ENCODE assay signal across 1 cellular context in genomic region chr18:3451166-3451988, GRCh38.
TF ChIP-seq lines count a peak whose summit lies in the region.

No MANE protein-coding gene starts in this region.

TF ChIP-seq in HepG2, 621 proteins besides CTCF, POLR2A, EP300 and RAD21 (continued from another document and continues in another):
- TF ChIP-seq, protein P1, sequence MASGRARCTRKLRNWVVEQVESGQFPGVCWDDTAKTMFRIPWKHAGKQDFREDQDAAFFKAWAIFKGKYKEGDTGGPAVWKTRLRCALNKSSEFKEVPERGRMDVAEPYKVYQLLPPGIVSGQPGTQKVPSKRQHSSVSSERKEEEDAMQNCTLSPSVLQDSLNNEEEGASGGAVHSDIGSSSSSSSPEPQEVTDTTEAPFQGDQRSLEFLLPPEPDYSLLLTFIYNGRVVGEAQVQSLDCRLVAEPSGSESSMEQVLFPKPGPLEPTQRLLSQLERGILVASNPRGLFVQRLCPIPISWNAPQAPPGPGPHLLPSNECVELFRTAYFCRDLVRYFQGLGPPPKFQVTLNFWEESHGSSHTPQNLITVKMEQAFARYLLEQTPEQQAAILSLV (CRISPR knock-in tag; IDR thresholded peaks at IDR 0.05; ENCODE audit: borderline replicate concordance): peak; percentile 63; the same call in 1 of the 2 replicates
- TF ChIP-seq, protein P2, sequence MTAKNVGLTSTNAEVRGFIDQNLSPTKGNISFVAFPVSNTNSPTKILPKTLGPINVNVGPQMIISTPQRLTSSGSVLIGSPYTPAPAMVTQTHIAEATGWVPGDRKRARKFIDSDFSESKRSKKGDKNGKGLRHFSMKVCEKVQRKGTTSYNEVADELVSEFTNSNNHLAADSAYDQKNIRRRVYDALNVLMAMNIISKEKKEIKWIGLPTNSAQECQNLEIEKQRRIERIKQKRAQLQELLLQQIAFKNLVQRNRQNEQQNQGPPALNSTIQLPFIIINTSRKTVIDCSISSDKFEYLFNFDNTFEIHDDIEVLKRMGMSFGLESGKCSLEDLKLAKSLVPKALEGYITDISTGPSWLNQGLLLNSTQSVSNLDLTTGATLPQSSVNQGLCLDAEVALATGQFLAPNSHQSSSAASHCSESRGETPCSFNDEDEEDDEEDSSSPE (CRISPR knock-in tag; IDR thresholded peaks at IDR 0.05): 0 out of 2 replicates have a peak, but pooled peaks have one; percentile 41
- TF ChIP-seq DNMT3B (CRISPR knock-in tag; conservative IDR thresholded peaks at IDR 0.05) (0 out of 2 replicates have a peak, but pooled peaks have one; percentile 12), FOXK1 (CRISPR knock-in tag; IDR thresholded peaks at IDR 0.05; ENCODE audit: borderline replicate concordance, low read depth) (0 out of 2 replicates have a peak, but pooled peaks have one; percentile 37), YEATS4 (CRISPR knock-in tag; IDR thresholded peaks at IDR 0.05; ENCODE audit: borderline replicate concordance) (peak; percentile 51; the same call in 1 of the 2 replicates), ZNF205 (CRISPR knock-in tag; IDR thresholded peaks at IDR 0.05) (0 out of 2 replicates have a peak, but pooled peaks have one; percentile 44), ZNF879 (CRISPR knock-in tag; IDR thresholded peaks at IDR 0.05) (peak; percentile 71; the same call in 1 of the 2 replicates), SRSF1 (optimal IDR thresholded peaks at IDR 0.05; ENCODE audit: low read depth, low read length) (peak; percentile 70), HNRNPL (IDR thresholded peaks at IDR 0.05; ENCODE audit: low read depth, low read length) (peak; percentile 55; the same call in 1 of the 2 replicates), ZFP82 (CRISPR knock-in tag; IDR thresholded peaks at IDR 0.05; ENCODE audit: borderline replicate concordance) (no peak), PATZ1 (CRISPR knock-in tag; IDR thresholded peaks at IDR 0.05) (peak; percentile 84; the same call in 1 of the 2 replicates), ZGPAT (CRISPR knock-in tag; IDR thresholded peaks at IDR 0.05) (peak; percentile 58; the same call in 1 of the 2 replicates), NFKB2 (CRISPR knock-in tag; IDR thresholded peaks at IDR 0.05; ENCODE audit: borderline replicate concordance) (peak; percentile 29; the same call in 1 of the 2 replicates), HOXA5 (CRISPR knock-in tag; IDR thresholded peaks at IDR 0.05) (0 out of 2 replicates have a peak, but pooled peaks have one; percentile 13), ZMAT3 (CRISPR knock-in tag; conservative IDR thresholded peaks at IDR 0.05) (0 out of 2 replicates have a peak, but pooled peaks have one; percentile 37), ZNF3 (CRISPR knock-in tag; IDR thresholded peaks at IDR 0.05) (0 out of 2 replicates have a peak, but pooled peaks have one; percentile 15), MYC (CRISPR knock-in tag; IDR thresholded peaks at IDR 0.05; ENCODE audit: borderline replicate concordance) (peak; percentile 42; the same call in 1 of the 2 replicates), ASH2L (IDR thresholded peaks at IDR 0.05; ENCODE audit: insufficient read length, low read depth, low read length) (peak; percentile 46), ZNF704 (CRISPR knock-in tag; IDR thresholded peaks at IDR 0.05; ENCODE audit: borderline replicate concordance) (0 out of 2 replicates have a peak, but pooled peaks have one; percentile 13), ISL2 (CRISPR knock-in tag; IDR thresholded peaks at IDR 0.05) (peak; percentile 41), ZSCAN29 (CRISPR knock-in tag; conservative IDR thresholded peaks at IDR 0.05) (no peak), KDM4B (CRISPR knock-in tag; IDR thresholded peaks at IDR 0.05) (0 out of 2 replicates have a peak, but pooled peaks have one; percentile 35), ZMYM4 (CRISPR knock-in tag; IDR thresholded peaks at IDR 0.05) (0 out of 2 replicates have a peak, but pooled peaks have one; percentile 31), TEAD3 (CRISPR knock-in tag; optimal IDR thresholded peaks at IDR 0.05; ENCODE audit: borderline replicate concordance) (peak; percentile 36), ZNF20 (CRISPR knock-in tag; IDR thresholded peaks at IDR 0.05) (no peak), MAZ (IDR thresholded peaks at IDR 0.05; ENCODE audit: borderline replicate concordance, low read depth, low read length) (peak; percentile 21; the same call in 1 of the 2 replicates), MAZ (CRISPR knock-in tag; IDR thresholded peaks at IDR 0.05; ENCODE audit: low read depth) (no peak; the same call in 1 of the 2 replicates), GZF1 (CRISPR knock-in tag; IDR thresholded peaks at IDR 0.05) (0 out of 2 replicates have a peak, but pooled peaks have one; percentile 51), ZNF709 (CRISPR knock-in tag; IDR thresholded peaks at IDR 0.05) (0 out of 2 replicates have a peak, but pooled peaks have one; percentile 35), PCBP2 (optimal IDR thresholded peaks at IDR 0.05; ENCODE audit: low read depth, low read length, poor library complexity, severe bottlenecking) (no peak), MTA1 (CRISPR knock-in tag; IDR thresholded peaks at IDR 0.05; ENCODE audit: borderline replicate concordance) (peak; percentile 20; the same call in 1 of the 2 replicates), NFE2 (CRISPR knock-in tag; IDR thresholded peaks at IDR 0.05) (no peak)
- TF ChIP-seq, protein P3, sequence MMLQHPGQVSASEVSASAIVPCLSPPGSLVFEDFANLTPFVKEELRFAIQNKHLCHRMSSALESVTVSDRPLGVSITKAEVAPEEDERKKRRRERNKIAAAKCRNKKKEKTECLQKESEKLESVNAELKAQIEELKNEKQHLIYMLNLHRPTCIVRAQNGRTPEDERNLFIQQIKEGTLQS (CRISPR knock-in tag; IDR thresholded peaks at IDR 0.05): 0 out of 2 replicates have a peak, but pooled peaks have one; percentile 26
- TF ChIP-seq, protein P4, sequence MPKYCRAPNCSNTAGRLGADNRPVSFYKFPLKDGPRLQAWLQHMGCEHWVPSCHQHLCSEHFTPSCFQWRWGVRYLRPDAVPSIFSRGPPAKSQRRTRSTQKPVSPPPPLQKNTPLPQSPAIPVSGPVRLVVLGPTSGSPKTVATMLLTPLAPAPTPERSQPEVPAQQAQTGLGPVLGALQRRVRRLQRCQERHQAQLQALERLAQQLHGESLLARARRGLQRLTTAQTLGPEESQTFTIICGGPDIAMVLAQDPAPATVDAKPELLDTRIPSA (CRISPR knock-in tag; IDR thresholded peaks at IDR 0.05; ENCODE audit: borderline replicate concordance): 0 out of 2 replicates have a peak, but pooled peaks have one; percentile 44
- TF ChIP-seq, protein P5, sequence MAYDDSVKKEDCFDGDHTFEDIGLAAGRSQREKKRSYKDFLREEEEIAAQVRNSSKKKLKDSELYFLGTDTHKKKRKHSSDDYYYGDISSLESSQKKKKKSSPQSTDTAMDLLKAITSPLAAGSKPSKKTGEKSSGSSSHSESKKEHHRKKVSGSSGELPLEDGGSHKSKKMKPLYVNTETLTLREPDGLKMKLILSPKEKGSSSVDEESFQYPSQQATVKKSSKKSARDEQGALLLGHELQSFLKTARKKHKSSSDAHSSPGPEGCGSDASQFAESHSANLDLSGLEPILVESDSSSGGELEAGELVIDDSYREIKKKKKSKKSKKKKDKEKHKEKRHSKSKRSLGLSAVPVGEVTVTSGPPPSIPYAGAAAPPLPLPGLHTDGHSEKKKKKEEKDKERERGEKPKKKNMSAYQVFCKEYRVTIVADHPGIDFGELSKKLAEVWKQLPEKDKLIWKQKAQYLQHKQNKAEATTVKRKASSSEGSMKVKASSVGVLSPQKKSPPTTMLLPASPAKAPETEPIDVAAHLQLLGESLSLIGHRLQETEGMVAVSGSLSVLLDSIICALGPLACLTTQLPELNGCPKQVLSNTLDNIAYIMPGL (CRISPR knock-in tag; IDR thresholded peaks at IDR 0.05; ENCODE audit: borderline replicate concordance in 1 of 2, low read depth in 1 of 2): peak in 1 of 2 experiments; percentile 48; a peak in 2 of 4 replicates
- TF ChIP-seq, protein P6, sequence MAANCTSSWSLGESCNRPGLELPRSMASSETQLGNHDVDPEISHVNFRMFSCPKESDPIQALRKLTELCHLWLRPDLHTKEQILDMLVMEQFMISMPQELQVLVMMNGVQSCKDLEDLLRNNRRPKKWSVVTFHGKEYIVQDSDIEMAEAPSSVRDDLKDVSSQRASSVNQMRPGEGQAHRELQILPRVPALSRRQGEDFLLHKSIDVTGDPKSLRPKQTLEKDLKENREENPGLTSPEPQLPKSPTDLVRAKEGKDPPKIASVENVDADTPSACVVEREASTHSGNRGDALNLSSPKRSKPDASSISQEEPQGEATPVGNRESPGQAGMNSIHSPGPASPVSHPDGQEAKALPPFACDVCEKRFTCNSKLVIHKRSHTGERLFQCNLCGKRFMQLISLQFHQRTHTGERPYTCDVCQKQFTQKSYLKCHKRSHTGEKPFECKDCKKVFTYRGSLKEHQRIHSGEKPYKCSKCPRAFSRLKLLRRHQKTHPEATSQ (CRISPR knock-in tag; IDR thresholded peaks at IDR 0.05; ENCODE audit: borderline replicate concordance): 0 out of 2 replicates have a peak, but pooled peaks have one; percentile 20
- TF ChIP-seq, protein P7, sequence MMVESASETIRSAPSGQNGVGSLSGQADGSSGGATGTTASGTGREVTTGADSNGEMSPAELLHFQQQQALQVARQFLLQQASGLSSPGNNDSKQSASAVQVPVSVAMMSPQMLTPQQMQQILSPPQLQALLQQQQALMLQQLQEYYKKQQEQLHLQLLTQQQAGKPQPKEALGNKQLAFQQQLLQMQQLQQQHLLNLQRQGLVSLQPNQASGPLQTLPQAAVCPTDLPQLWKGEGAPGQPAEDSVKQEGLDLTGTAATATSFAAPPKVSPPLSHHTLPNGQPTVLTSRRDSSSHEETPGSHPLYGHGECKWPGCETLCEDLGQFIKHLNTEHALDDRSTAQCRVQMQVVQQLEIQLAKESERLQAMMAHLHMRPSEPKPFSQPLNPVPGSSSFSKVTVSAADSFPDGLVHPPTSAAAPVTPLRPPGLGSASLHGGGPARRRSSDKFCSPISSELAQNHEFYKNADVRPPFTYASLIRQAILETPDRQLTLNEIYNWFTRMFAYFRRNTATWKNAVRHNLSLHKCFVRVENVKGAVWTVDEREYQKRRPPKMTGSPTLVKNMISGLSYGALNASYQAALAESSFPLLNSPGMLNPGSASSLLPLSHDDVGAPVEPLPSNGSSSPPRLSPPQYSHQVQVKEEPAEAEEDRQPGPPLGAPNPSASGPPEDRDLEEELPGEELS (CRISPR knock-in tag; IDR thresholded peaks at IDR 0.05): no peak
- TF ChIP-seq, protein P8, sequence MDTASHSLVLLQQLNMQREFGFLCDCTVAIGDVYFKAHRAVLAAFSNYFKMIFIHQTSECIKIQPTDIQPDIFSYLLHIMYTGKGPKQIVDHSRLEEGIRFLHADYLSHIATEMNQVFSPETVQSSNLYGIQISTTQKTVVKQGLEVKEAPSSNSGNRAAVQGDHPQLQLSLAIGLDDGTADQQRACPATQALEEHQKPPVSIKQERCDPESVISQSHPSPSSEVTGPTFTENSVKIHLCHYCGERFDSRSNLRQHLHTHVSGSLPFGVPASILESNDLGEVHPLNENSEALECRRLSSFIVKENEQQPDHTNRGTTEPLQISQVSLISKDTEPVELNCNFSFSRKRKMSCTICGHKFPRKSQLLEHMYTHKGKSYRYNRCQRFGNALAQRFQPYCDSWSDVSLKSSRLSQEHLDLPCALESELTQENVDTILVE (CRISPR knock-in tag; IDR thresholded peaks at IDR 0.05): peak; percentile 12; the same call in 1 of the 2 replicates
